In the genomic region with DNA sequence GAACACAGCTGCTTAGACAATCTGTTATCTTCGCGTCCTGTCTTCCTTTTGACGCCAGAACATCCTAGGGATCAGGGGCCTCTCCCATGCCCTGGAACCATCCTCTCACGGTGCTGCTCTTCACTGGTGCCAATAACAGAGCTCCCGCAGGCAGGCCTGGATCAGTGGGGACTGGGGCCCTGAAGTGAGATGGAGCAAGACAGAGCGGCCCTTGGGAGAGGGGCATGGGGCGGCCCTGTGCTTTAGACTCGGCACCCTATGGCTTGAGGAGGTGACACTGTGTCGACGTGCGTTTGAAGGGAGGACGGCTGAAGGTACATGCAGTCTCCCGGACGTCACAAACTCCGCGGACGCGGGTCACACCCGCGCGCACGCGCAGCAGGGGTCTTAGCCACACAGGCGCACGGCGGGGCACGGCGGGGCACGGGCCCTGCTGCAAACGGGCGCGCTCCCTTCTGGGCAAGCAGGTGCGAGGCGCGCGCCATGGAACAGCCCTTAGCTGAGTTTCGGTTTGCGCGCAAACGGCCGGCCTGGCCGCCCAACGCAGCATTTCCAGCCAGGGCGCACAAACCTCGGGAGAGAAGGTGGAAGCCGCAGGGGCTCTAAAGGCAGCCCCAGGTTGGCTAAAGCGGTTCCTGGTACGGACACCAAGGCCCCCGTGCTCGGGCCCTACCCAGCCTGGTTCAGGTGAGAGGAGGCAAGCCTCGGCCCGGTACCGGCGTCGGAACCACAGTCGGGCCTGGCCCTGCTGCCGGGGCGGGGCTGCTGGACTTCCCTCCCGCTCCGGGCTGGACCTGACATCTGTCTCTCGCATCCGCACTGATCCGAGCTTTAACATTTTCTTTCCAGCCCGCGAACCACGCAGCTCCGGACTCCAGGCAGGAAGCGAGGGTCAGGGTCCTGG, we compare ENCODE assay signal across 8 cellular contexts. TPM values are rescaled to one million over a fixed set of nuclear protein-coding genes. Genes with fewer than 3 reads are reported as not detected.
DNase-seq lines count a peak whose midpoint lies in the region; ATAC-seq and TF ChIP-seq lines count a peak whose summit lies in the region.

No MANE protein-coding gene starts in this region.

- no peak for TF ChIP-seq CTCF in VCaP (conservative IDR thresholded peaks at IDR 0.05)

- H3K27ac Mint-ChIP-seq in activated naive CD4-positive, alpha-beta T cell treated with anti-CD3 and anti-CD28 coated beads, Interleukin-2, amount 50 U/mL, for 24 hours: no peak overlapping the region

- no peaks in the 10 kb centered on the region for H3K4me1 ChIP-seq in right cardiac atrium (ENCODE audit: control insufficient read depth, insufficient read depth, low read length)

- H3K4me3 ChIP-seq in right cardiac atrium (ENCODE audit: low read length) (peak overlapping the region; percentile 13), skin epidermis (peak overlapping the region in 6 of 7 experiments; percentile 1 to 45 (median 23))

- H3K27ac ChIP-seq in VCaP (peak overlapping the region; percentile 29; the same call in 1 of the 2 replicates), right cardiac atrium (ENCODE audit: low read length) (no peak overlapping the region), skin epidermis (no peak overlapping the region), substantia nigra (ENCODE audit: low read depth, low read length, poor library complexity, severe bottlenecking) (no peak overlapping the region)

- no peaks in the 10 kb centered on the region for H3K27me3 ChIP-seq in right cardiac atrium (ENCODE audit: control insufficient read depth, insufficient read depth)

- no peaks in the 10 kb centered on the region for H3K36me3 Mint-ChIP-seq in activated naive CD4-positive, alpha-beta T cell treated with anti-CD3 and anti-CD28 coated beads, Interleukin-2, amount 50 U/mL, for 24 hours

- under 1% methylated on average over 68 of the region's 68 CpGs for WGBS in right cardiac atrium

- H3K9me3 ChIP-seq in right cardiac atrium (ENCODE audit: control insufficient read depth, low read length): no peaks in the 10 kb centered on the region

- H3K9me3 Mint-ChIP-seq in activated naive CD4-positive, alpha-beta T cell treated with anti-CD3 and anti-CD28 coated beads, Interleukin-2, amount 50 U/mL, for 24 hours: no peaks in the 10 kb centered on the region

- peak; percentile 24 to 45 for ATAC-seq in right cardiac atrium
- no peak for ATAC-seq in GM18868 (IDR thresholded peaks at IDR 0.05; ENCODE audit: unreplicated experiment)

- peak overlapping the region; percentile 45 for H3K4me3 Mint-ChIP-seq in activated naive CD4-positive, alpha-beta T cell treated with anti-CD3 and anti-CD28 coated beads, Interleukin-2, amount 50 U/mL, for 24 hours

- intact Hi-C loops in right cardiac atrium (cut with DNase I): no loop called here

- DNase-seq in activated naive CD4-positive, alpha-beta T cell (lab: John Stamatoyannopoulos, UW): no peak
- DNase-seq in right cardiac atrium (peak in 1 of 3 donors; percentile 50), substantia nigra (lab: John Stamatoyannopoulos, UW) (no peak)
- DNase-seq in NK-92 treated with Interleukin-12 subunit alpha and Interleukin-12 subunit beta, amount 100 ng/mL, for 24 hours (lab: John Stamatoyannopoulos, UW): no peak

- H3K27me3 Mint-ChIP-seq in activated naive CD4-positive, alpha-beta T cell treated with anti-CD3 and anti-CD28 coated beads, Interleukin-2, amount 50 U/mL, for 24 hours: peaks cover 34% of the 10 kb centered on the region

- H3K4me1 Mint-ChIP-seq in activated naive CD4-positive, alpha-beta T cell treated with anti-CD3 and anti-CD28 coated beads, Interleukin-2, amount 50 U/mL, for 24 hours: peaks cover 9% of the 10 kb centered on the region

RNA-seq across cellular contexts. Expression of gene RNF17, which starts 16.5 kb away (rescaled TPM):
- 1 to 10 TPM in 1 of 4 donors, not detected in 3; 1.1 TPM for total RNA-seq in right cardiac atrium
- polyA plus RNA-seq in right cardiac atrium: not detected
